In genomic region chr1:239952348-239953307, GRCh38 we compare ENCODE assay signal across 8 cellular contexts.
DNase-seq lines count a peak whose midpoint lies in the region; ATAC-seq, FAIRE-seq and TF ChIP-seq lines count a peak whose summit lies in the region.

No MANE protein-coding gene starts in this region.

- peak; percentile 10 for DNase-seq in activated naive CD8-positive, alpha-beta T cell treated with anti-CD3 and anti-CD28 coated beads, Interleukin-2, amount 50 U/mL, for 24 hours
- DNase-seq in activated naive CD8-positive, alpha-beta T cell treated with anti-CD3 and anti-CD28 coated beads for 36 hours: no peak
- DNase-seq in astrocyte (ENCODE audit: low read depth): no peak
- peak; percentile 21 for DNase-seq in myocyte (ENCODE audit: low read depth)
- DNase-seq in midbrain (lab: John Stamatoyannopoulos, UW): no peak
- DNase-seq in activated T-cell treated with anti-CD3 and anti-CD28 coated beads for 4 hours: no peak

- no peaks in the 10 kb centered on the region for H3K36me3 ChIP-seq in astrocyte (ENCODE audit: insufficient read depth, low read length)

- no peak for FAIRE-seq in astrocyte (lab: Jason Lieb, UNC)

- no peak for ATAC-seq in activated naive CD8-positive, alpha-beta T cell treated with anti-CD3 and anti-CD28 coated beads, Interleukin-2, amount 50 U/mL, for 24 hours
- ATAC-seq in HG03175 (IDR thresholded peaks at IDR 0.05; ENCODE audit: unreplicated experiment) (peak; percentile 72), GM19455 (IDR thresholded peaks at IDR 0.05; ENCODE audit: unreplicated experiment) (no peak)

- no peaks in the 10 kb centered on the region for H3K36me3 Mint-ChIP-seq in activated naive CD8-positive, alpha-beta T cell treated with anti-CD3 and anti-CD28 coated beads, Interleukin-2, amount 50 U/mL, for 24 hours (ENCODE audit: low read depth)
- H3K36me3 Mint-ChIP-seq in activated naive CD8-positive, alpha-beta T cell treated with anti-CD3 and anti-CD28 coated beads for 36 hours: no peaks in the 10 kb centered on the region
- H3K36me3 Mint-ChIP-seq in astrocyte (ENCODE audit: low read depth, unreplicated experiment): no peaks in the 10 kb centered on the region

- no peak overlapping the region for H3K4me3 Mint-ChIP-seq in activated naive CD8-positive, alpha-beta T cell treated with anti-CD3 and anti-CD28 coated beads, Interleukin-2, amount 50 U/mL, for 24 hours
- no peak overlapping the region for H3K4me3 Mint-ChIP-seq in activated naive CD8-positive, alpha-beta T cell treated with anti-CD3 and anti-CD28 coated beads for 36 hours
- H3K4me3 Mint-ChIP-seq in astrocyte (ENCODE audit: unreplicated experiment): no peak overlapping the region

- TF ChIP-seq CTCF in astrocyte (IDR thresholded peaks at IDR 0.05; ENCODE audit: insufficient read depth, low read depth, low read length): peak; percentile 43

- no peaks in the 10 kb centered on the region for H4K20me1 ChIP-seq in astrocyte (ENCODE audit: insufficient read depth, low read length)

- H3K79me2 ChIP-seq in astrocyte (ENCODE audit: insufficient read depth, low read length): no peaks in the 10 kb centered on the region

- H3K9me3 Mint-ChIP-seq in activated naive CD8-positive, alpha-beta T cell treated with anti-CD3 and anti-CD28 coated beads, Interleukin-2, amount 50 U/mL, for 24 hours: no peaks in the 10 kb centered on the region
- no peaks in the 10 kb centered on the region for H3K9me3 Mint-ChIP-seq in activated naive CD8-positive, alpha-beta T cell treated with anti-CD3 and anti-CD28 coated beads for 36 hours
- no peaks in the 10 kb centered on the region for H3K9me3 Mint-ChIP-seq in astrocyte (ENCODE audit: unreplicated experiment)

- no peak overlapping the region for H2AFZ ChIP-seq in astrocyte (ENCODE audit: low read depth, low read length)

- no peaks in the 10 kb centered on the region for H3K4me1 ChIP-seq in astrocyte (ENCODE audit: insufficient read depth, low read length)

- H3K27ac Mint-ChIP-seq in activated naive CD8-positive, alpha-beta T cell treated with anti-CD3 and anti-CD28 coated beads, Interleukin-2, amount 50 U/mL, for 24 hours: no peak overlapping the region
- no peak overlapping the region for H3K27ac Mint-ChIP-seq in activated naive CD8-positive, alpha-beta T cell treated with anti-CD3 and anti-CD28 coated beads for 36 hours
- no peak overlapping the region for H3K27ac Mint-ChIP-seq in astrocyte (ENCODE audit: unreplicated experiment)

- H3K4me1 Mint-ChIP-seq in activated naive CD8-positive, alpha-beta T cell treated with anti-CD3 and anti-CD28 coated beads, Interleukin-2, amount 50 U/mL, for 24 hours: no peaks in the 10 kb centered on the region
- H3K4me1 Mint-ChIP-seq in activated naive CD8-positive, alpha-beta T cell treated with anti-CD3 and anti-CD28 coated beads for 36 hours: no peaks in the 10 kb centered on the region
- peaks cover 3% of the 10 kb centered on the region for H3K4me1 Mint-ChIP-seq in astrocyte (ENCODE audit: low read depth, unreplicated experiment)

- no peaks in the 10 kb centered on the region for H3K27me3 ChIP-seq in astrocyte (ENCODE audit: insufficient read depth, low read length)

- peaks cover 2% of the 10 kb centered on the region for H3K27me3 Mint-ChIP-seq in activated naive CD8-positive, alpha-beta T cell treated with anti-CD3 and anti-CD28 coated beads, Interleukin-2, amount 50 U/mL, for 24 hours
- peaks cover 4% of the 10 kb centered on the region for H3K27me3 Mint-ChIP-seq in activated naive CD8-positive, alpha-beta T cell treated with anti-CD3 and anti-CD28 coated beads for 36 hours
- peaks cover 2% of the 10 kb centered on the region for H3K27me3 Mint-ChIP-seq in astrocyte (ENCODE audit: low read depth, unreplicated experiment)

- no peak overlapping the region for H3K4me3 ChIP-seq in astrocyte (ENCODE audit: insufficient read depth, low read depth, low read length)

- H3K9ac ChIP-seq in astrocyte (ENCODE audit: low read length): no peak overlapping the region

- H3K9me3 ChIP-seq in astrocyte (ENCODE audit: insufficient read depth, low read depth, low read length): no peaks in the 10 kb centered on the region

- H3K27ac ChIP-seq in astrocyte (ENCODE audit: low read depth, low read length): no peak overlapping the region

- no peak overlapping the region for H3K4me2 ChIP-seq in astrocyte (ENCODE audit: low read length)

Comparison
In these comparisons a context has a peak if more than half of its experiments do, and no peak if none do; other contexts are left out.
1. DNase-seq: peak in activated naive CD8-positive, alpha-beta T cell treated with anti-CD3 and anti-CD28 coated beads, Interleukin-2, amount 50 U/mL, for 24 hours (single experiment) and myocyte (single experiment); none in activated naive CD8-positive, alpha-beta T cell treated with anti-CD3 and anti-CD28 coated beads for 36 hours (single experiment), astrocyte (single experiment), midbrain (single experiment) and activated T-cell treated with anti-CD3 and anti-CD28 coated beads for 4 hours (single experiment).